ENCODE assay signal across 22 cellular contexts in the genomic region with DNA sequence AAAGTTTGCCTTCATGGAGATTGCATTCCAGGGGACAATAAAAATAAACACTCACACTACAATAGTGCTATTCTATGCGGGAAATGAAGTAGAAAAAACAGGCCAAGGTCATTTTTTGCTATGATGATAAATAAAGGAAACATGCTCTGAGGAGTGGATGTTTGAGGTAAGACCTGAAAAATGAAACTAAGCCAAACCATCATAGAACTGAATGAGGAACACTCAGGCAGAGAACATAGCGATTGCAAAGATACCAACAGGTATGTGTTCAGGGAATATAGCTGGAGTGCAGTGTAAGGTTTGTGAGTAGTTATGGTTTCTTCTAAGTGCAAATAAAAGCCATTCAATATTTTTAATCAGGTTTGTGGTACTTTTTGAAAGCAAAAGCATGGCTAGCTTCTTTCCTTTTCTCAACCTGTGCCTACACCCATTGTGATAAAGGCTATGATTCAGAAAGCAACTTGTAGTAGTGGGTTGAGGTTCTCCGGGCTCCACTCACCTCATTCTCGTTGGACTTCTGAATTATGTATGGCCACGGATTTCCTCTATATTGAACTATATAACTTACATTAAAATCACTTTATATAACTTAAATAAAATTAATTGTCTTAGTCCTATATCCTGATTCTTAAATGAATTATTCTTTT.
"Had no signal": no experiment of that assay in that cellular context is flagged by ENCODE, and none has a peak within 500 bp of the region (broad histone marks: within the 10 kb centered on the region; RNA-seq: fewer than 3 reads in every experiment).

No MANE protein-coding gene starts in this region.

- H3K27ac Mint-ChIP-seq: IgD-negative memory B cell had no signal

- FAIRE-seq: HTR-8/SVneo, K562 had no signal

- H3K4me3 ChIP-seq: K562 had no signal

- ATAC-seq: K562, Panc1, PC-3 had no signal

- H3K9me3 ChIP-seq: SK-N-SH had no signal

- H3K27me3 Mint-ChIP-seq: IgD-negative memory B cell had no signal

- H3K4me2 ChIP-seq: SK-N-SH had no signal

- H3K4me3 Mint-ChIP-seq: IgD-negative memory B cell had no signal

- DNase-seq: MV-4-11, NCI-H1048, NCI-H1105, NCI-H1417, NCI-H1436 treated with DMSO at 0.1 percent for 48 hours, NCI-H1694, NCI-H187 treated with DMSO at 0.1 percent for 48 hours, NCI-H2029 treated with DMSO at 0.1 percent for 48 hours, NCI-H2171 treated with DMSO at 0.1 percent for 48 hours, NCI-H345, NCI-H524, NCI-H526 treated with DMSO at 0.1 percent for 48 hours, NCI-H748 treated with DMSO at 0.1 percent for 48 hours, PC-3, SHP77, SK-N-SH, T-helper 1 cell had no signal

- H3K27ac ChIP-seq: RWPE1 had no signal

- H3K36me3 Mint-ChIP-seq: IgD-negative memory B cell had no signal

- H3K9ac ChIP-seq: SK-N-SH had no signal
